Comparison of ENCODE assay signal across 25 cellular contexts in the genomic region with DNA sequence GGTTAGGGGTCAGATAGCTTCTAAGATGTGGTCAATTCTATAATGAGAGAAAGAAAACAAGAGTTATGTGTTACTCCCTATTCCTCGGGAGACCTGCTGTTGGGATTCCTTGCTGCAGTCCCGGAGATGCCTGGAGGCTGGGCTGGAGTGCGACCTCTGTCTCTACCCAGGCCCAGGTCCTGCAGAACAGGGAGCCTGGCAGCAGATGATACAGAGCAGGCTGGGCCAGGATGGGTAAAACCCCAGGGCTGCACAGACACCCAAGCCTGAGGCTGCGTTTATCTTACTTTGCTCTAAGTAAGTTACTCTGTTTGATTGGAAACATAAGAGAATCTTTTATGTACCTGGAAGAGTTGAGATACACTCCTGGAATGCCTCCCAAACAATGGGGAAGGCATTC. TPM values are rescaled to one million over a fixed set of nuclear protein-coding genes. Genes with fewer than 3 reads are reported as not detected.
DNase-seq lines count a peak whose midpoint lies in the region; ATAC-seq, FAIRE-seq and TF ChIP-seq lines count a peak whose summit lies in the region.
"Had no signal": no experiment of that assay in that cellular context is flagged by ENCODE, and none has a peak within 500 bp of the region (broad histone marks: within the 10 kb centered on the region; RNA-seq: fewer than 3 reads in every experiment).

No MANE protein-coding gene starts in this region.

- H2BK15ac ChIP-seq in H1 (ENCODE audit: low read length): no peak overlapping the region

- peaks cover 2% of the 10 kb centered on the region for H3K27me3 Mint-ChIP-seq in neural progenitor cell (ENCODE audit: insufficient read depth, low read depth)
- H3K27me3 Mint-ChIP-seq: CD8-positive, alpha-beta memory T cell; IgD-negative memory B cell had no signal

- H2BK12ac ChIP-seq in H1 (ENCODE audit: low read depth, low read length): no peak overlapping the region

- H3K9me2 ChIP-seq in SK-N-SH: no peaks in the 10 kb centered on the region

- H3K27ac Mint-ChIP-seq in neural progenitor cell: no peak overlapping the region

- H2BK20ac ChIP-seq in H1 (ENCODE audit: low read length): no peak overlapping the region

- TF ChIP-seq EP300 in SK-N-SH (IDR thresholded peaks at IDR 0.05; ENCODE audit: borderline replicate concordance in 1 of 2, low read depth in 1 of 2, low read length in 1 of 2) (0 out of 4 replicates have a peak, but pooled peaks of 1 of the 2 experiments have one; percentile 9), H1 (IDR thresholded peaks at IDR 0.05; ENCODE audit: borderline replicate concordance in 1 of 2, low read depth in 2 of 2, low read length in 2 of 2) (no peak)

- peaks cover 13 to 19% of the 10 kb centered on the region in 2 experiments for H3K36me3 ChIP-seq in SK-N-SH (replicated peaks in 1 of 2; ENCODE audit: control insufficient read depth in 1 of 2, insufficient read depth in 2 of 2, low read length in 1 of 2)
- H3K36me3 ChIP-seq in HUES64 (ENCODE audit: insufficient read depth, low read length): peaks cover 38% of the 10 kb centered on the region
- H3K36me3 ChIP-seq in H1 (ENCODE audit: control insufficient read depth in 2 of 4, insufficient read depth in 4 of 4, low read length in 3 of 4): peaks cover 0 to 15% (median 2%) of the 10 kb centered on the region in 4 experiments; a peak in 5 of 8 replicates
- H3K36me3 ChIP-seq in neural progenitor cell: no peaks in the 10 kb centered on the region

- no peak for ATAC-seq in SK-N-SH treated with all-trans-retinoic acid at 6 μM for 48 hours
- ATAC-seq: PC-3 had no signal

- peaks cover 0 to 13% of the 10 kb centered on the region in 2 experiments; a peak in 3 of 4 replicates for H3K4me1 ChIP-seq in SK-N-SH (ENCODE audit: control insufficient read depth in 1 of 2, insufficient read depth in 2 of 2, low read depth in 1 of 2, low read length in 1 of 2)
- peaks cover 14% of the 10 kb centered on the region for H3K4me1 ChIP-seq in HUES64 (ENCODE audit: insufficient read depth, low read length)
- H3K4me1 ChIP-seq in H1 (replicated peaks in 1 of 4; ENCODE audit: control insufficient read depth in 3 of 4, insufficient read depth in 4 of 4, low read length in 3 of 4): peaks cover 3 to 10% (median 6%) of the 10 kb centered on the region in 4 experiments; a peak in 5 of 7 replicates
- H3K4me1 ChIP-seq in neural progenitor cell: peaks cover 12% of the 10 kb centered on the region

- H3K4me3 Mint-ChIP-seq in neural progenitor cell: no peak overlapping the region
- H3K4me3 Mint-ChIP-seq: CD8-positive, alpha-beta memory T cell; IgD-negative memory B cell had no signal

- no peak overlapping the region for H3K9ac ChIP-seq in SK-N-SH
- no peak overlapping the region for H3K9ac ChIP-seq in HUES64 (ENCODE audit: low read depth, low read length)
- no peak overlapping the region for H3K9ac ChIP-seq in H1 (replicated peaks in 1 of 4; ENCODE audit: extremely low read depth in 1 of 4, low read depth in 3 of 4, low read length in 3 of 4)
- no peak overlapping the region for H3K9ac ChIP-seq in neural progenitor cell
- H3K9ac ChIP-seq: BLaER1 treated with 17β-estradiol and CSF1 and Interleukin-3, amounts not matched to agents 10 nM and 100 nM had no signal

- H3K4me3 ChIP-seq in SK-N-SH (ENCODE audit: low read depth in 2 of 2, low read length in 1 of 2): no peak overlapping the region
- no peak overlapping the region for H3K4me3 ChIP-seq in HUES64 (ENCODE audit: low read length)
- no peak overlapping the region for H3K4me3 ChIP-seq in H1 (ENCODE audit: extremely low read depth in 1 of 4, insufficient read depth in 2 of 4, low read depth in 3 of 4, low read length in 4 of 4)
- H3K4me3 ChIP-seq in neural progenitor cell: no peak overlapping the region
- H3K4me3 ChIP-seq: BLaER1 treated with 17β-estradiol and CSF1 and Interleukin-3, amounts not matched to agents 10 nM and 100 nM had no signal

- TF ChIP-seq CTCF in SK-N-SH (IDR thresholded peaks at IDR 0.05) (no peak), H1 (IDR thresholded peaks at IDR 0.05; ENCODE audit: control extremely low read depth in 1 of 3, insufficient read depth in 1 of 3, low read depth in 1 of 3, low read length in 3 of 3) (no peak), neural progenitor cell (IDR thresholded peaks at IDR 0.05) (no peak)

- no peak for FAIRE-seq in H1 (lab: Jason Lieb, UNC)
- FAIRE-seq: HTR-8/SVneo had no signal

- H3K27me3 ChIP-seq in SK-N-SH (ENCODE audit: insufficient read depth) (no peaks in the 10 kb centered on the region), HUES64 (ENCODE audit: insufficient read depth, low read length) (no peaks in the 10 kb centered on the region), H1 (replicated peaks in 1 of 4; ENCODE audit: control insufficient read depth in 3 of 4, extremely low read depth in 1 of 4, insufficient read depth in 3 of 4, low read length in 3 of 4) (no peaks in the 10 kb centered on the region), neural progenitor cell (no peaks in the 10 kb centered on the region)
- H3K27me3 ChIP-seq: BLaER1 treated with 17β-estradiol and CSF1 and Interleukin-3, amounts not matched to agents 10 nM and 100 nM had no signal

- no peak for TF ChIP-seq POLR2A in H1 (IDR thresholded peaks at IDR 0.05; ENCODE audit: control extremely low read depth in 1 of 2, low read depth in 2 of 2, low read length in 2 of 2)

- peaks cover 4% of the 10 kb centered on the region for H3F3A ChIP-seq in SK-N-SH (replicated peaks; ENCODE audit: insufficient read depth)
- H3F3A ChIP-seq in neural progenitor cell (ENCODE audit: low read depth): peaks cover 3% of the 10 kb centered on the region

- TF ChIP-seq RAD21 in SK-N-SH (IDR thresholded peaks at IDR 0.05; ENCODE audit: low read length) (no peak), H1 (IDR thresholded peaks at IDR 0.05 in 1 of 2, conservative IDR thresholded peaks at IDR 0.05 in 1 of 2; ENCODE audit: low read depth in 2 of 2, low read length in 2 of 2) (no peak)

- H4K5ac ChIP-seq in H1 (ENCODE audit: insufficient read length, low read depth, low read length): no peak overlapping the region

- WGBS in SK-N-SH (ENCODE audit: low lambda C conversion rate): 86% methylated on average over 3 of the region's 4 CpGs
- WGBS in HUES64: 86% methylated on average over 4 of the region's 4 CpGs
- WGBS in H1 (ENCODE audit: extremely low coverage in 1 of 2, insufficient coverage in 1 of 2, insufficient read length in 1 of 2, insufficient replicate concordance in 2 of 2, low coverage in 1 of 2, low lambda C conversion rate in 2 of 2, missing lambda C conversion rate in 1 of 2), 2 experiments: 77% methylated on average over 4 of the region's 4 CpGs; no CpG with 5 or more reads in 1 of the 2 experiments

- H3K79me2 ChIP-seq in SK-N-SH (ENCODE audit: insufficient read depth) (peaks cover 83% of the 10 kb centered on the region), H1 (ENCODE audit: control insufficient read depth in 1 of 2, insufficient read depth in 2 of 2, low read length in 2 of 2) (peaks cover 0 to 41% of the 10 kb centered on the region in 2 experiments; a peak in 3 of 4 replicates), neural progenitor cell (ENCODE audit: low read depth) (peaks cover 52% of the 10 kb centered on the region)

- H4K8ac ChIP-seq in H1 (ENCODE audit: extremely low read depth, insufficient read depth, low read length): no peak overlapping the region

- no peak overlapping the region for H3K56ac ChIP-seq in H1 (replicated peaks; ENCODE audit: insufficient read length, low read depth, low read length)

- H3K23ac ChIP-seq in H1 (ENCODE audit: insufficient read length): no peak overlapping the region

- H3K14ac ChIP-seq in H1 (ENCODE audit: insufficient read length): no peak overlapping the region

- H3K27ac ChIP-seq in SK-N-SH (ENCODE audit: low read depth in 2 of 2, low read length in 1 of 2): peak overlapping the region in 1 of 2 experiments; percentile 67; a peak in 1 of 4 replicates
- 0 out of 2 replicates have a peak overlapping the region, but pooled peaks have one; percentile 9 for H3K27ac ChIP-seq in HUES64 (ENCODE audit: low read depth, low read length)
- H3K27ac ChIP-seq in H1 (ENCODE audit: low read depth, low read length): no peak overlapping the region
- peak overlapping the region; percentile 25 for H3K27ac ChIP-seq in neural progenitor cell
- H3K27ac ChIP-seq: 22Rv1; BLaER1 treated with 17β-estradiol and CSF1 and Interleukin-3, amounts not matched to agents 10 nM and 100 nM had no signal

- no peak overlapping the region for H3K4ac ChIP-seq in H1 (replicated peaks; ENCODE audit: insufficient read length, low read depth, low read length)

- H3K79me1 ChIP-seq in H1 (ENCODE audit: low read depth, low read length): peaks cover 6% of the 10 kb centered on the region

- DNase-seq in SK-N-SH (peak; percentile 47), H1 (ENCODE audit: low read depth in 1 of 2, low spot score in 2 of 2) (no peak), neural progenitor cell (ENCODE audit: low spot score) (no peak), NCI-H187 (lab: John Stamatoyannopoulos, UW) (no peak), NCI-H2081 (lab: John Stamatoyannopoulos, UW) (no peak)
- no peak for DNase-seq in activated naive CD4-positive, alpha-beta T cell (lab: John Stamatoyannopoulos, UW)
- DNase-seq: ACHN; Calu3; CD8-positive, alpha-beta memory T cell; GDM1; HCEC 1CT; Karpas-422; MV-4-11; NCI-H1105 treated with DMSO at 0.1 percent for 48 hours; NCI-H2081 treated with DMSO at 0.1 percent for 48 hours; NCI-H446; NCI-H526; PC-3; Right ventricle myocardium superior had no signal

- CTCF ChIA-PET in SK-N-SH (lab: Yijun Ruan, JAX) (interaction anchor here (1.4 kb wide), 1 partner anchor 23 kb away, joined by 4 read pairs; no protein-coding TSS in a partner anchor), H1 (lab: Charles Lee; ENCODE audit: partially characterized antibody) (interaction anchor here (0.7 to 2.4 kb wide), 4 partner anchors 13 to 39 kb away, joined by 3 to 8 read pairs (median 3); no protein-coding TSS in a partner anchor)

- H3K36me3 Mint-ChIP-seq in neural progenitor cell: peaks cover 19% of the 10 kb centered on the region

- no peaks in the 10 kb centered on the region for H3K23me2 ChIP-seq in H1 (ENCODE audit: low read depth, low read length)

- H2AK5ac ChIP-seq in H1 (ENCODE audit: low read depth, low read length): no peak overlapping the region

- H4K20me1 ChIP-seq in SK-N-SH (ENCODE audit: insufficient read depth): peaks cover 12% of the 10 kb centered on the region
- H4K20me1 ChIP-seq in H1 (replicated peaks in 1 of 2; ENCODE audit: control insufficient read depth in 1 of 2, insufficient read depth in 2 of 2, low read length in 2 of 2): peaks cover 0 to 3% of the 10 kb centered on the region in 2 experiments
- H4K20me1 ChIP-seq in neural progenitor cell (ENCODE audit: low read depth): peaks cover 18% of the 10 kb centered on the region

- H4K91ac ChIP-seq in H1 (replicated peaks; ENCODE audit: insufficient read length, low read length): no peak overlapping the region

- H3K4me1 Mint-ChIP-seq in neural progenitor cell: peaks cover 14% of the 10 kb centered on the region

- H3K4me2 ChIP-seq in SK-N-SH (no peak overlapping the region), H1 (ENCODE audit: insufficient read depth in 1 of 2, low read depth in 2 of 2, low read length in 2 of 2) (0 out of 4 replicates have a peak overlapping the region, but pooled peaks of 1 of the 2 experiments have one; percentile 2), neural progenitor cell (no peak overlapping the region)
- H3K4me2 ChIP-seq: BLaER1 treated with 17β-estradiol and CSF1 and Interleukin-3, amounts not matched to agents 10 nM and 100 nM had no signal

- no peak overlapping the region for H3K18ac ChIP-seq in H1 (ENCODE audit: extremely low read depth, low read length)

- H2BK120ac ChIP-seq in H1 (replicated peaks; ENCODE audit: low read depth, low read length): no peak overlapping the region

- H3K9me3 ChIP-seq in SK-N-SH: no peaks in the 10 kb centered on the region
- no peaks in the 10 kb centered on the region for H3K9me3 ChIP-seq in HUES64 (ENCODE audit: insufficient read depth, low read depth, low read length)
- H3K9me3 ChIP-seq in H1 (ENCODE audit: insufficient read depth in 2 of 2, low read depth in 1 of 2, low read length in 1 of 2): no peaks in the 10 kb centered on the region
- no peaks in the 10 kb centered on the region for H3K9me3 ChIP-seq in neural progenitor cell (ENCODE audit: low read depth)

- POLR2A ChIA-PET in SK-N-SH (lab: Yijun Ruan, JAX): no interaction called here
- POLR2A ChIA-PET in H1 (lab: Charles Lee; ENCODE audit: partially characterized antibody): no interaction called here

- H3K9me3 Mint-ChIP-seq in neural progenitor cell: no peaks in the 10 kb centered on the region
- H3K9me3 Mint-ChIP-seq: CD8-positive, alpha-beta memory T cell; IgD-negative memory B cell had no signal

- H2AFZ ChIP-seq in SK-N-SH (ENCODE audit: low read depth) (no peak overlapping the region), H1 (ENCODE audit: low read length) (no peak overlapping the region), neural progenitor cell (replicated peaks) (no peak overlapping the region)

- H2BK5ac ChIP-seq in H1 (ENCODE audit: low read depth, low read length): no peak overlapping the region

RNA-seq across cellular contexts. Expression of a gene that starts 26.9 kb away (rescaled TPM):
- polyA plus RNA-seq in SK-N-SH (2012; rRNA removed): 30.1 and 33.3 TPM in 2 replicates
- 35.4 and 37.5 TPM in 2 replicates for polyA plus RNA-seq in SK-N-SH (2012; cell fraction: cytosol; rRNA removed)
- polyA plus RNA-seq in SK-N-SH (2012; cell fraction: nucleus; rRNA removed): 19.4 and 21.9 TPM in 2 replicates
- polyA plus RNA-seq in HUES64 (2013, experiment 1 of 2): 36.5 TPM
- 39.5 TPM for polyA plus RNA-seq in HUES64 (2013, experiment 2 of 2)
- total RNA-seq in H1 (2021; fragmentation: NEBNext Ultra II Directional; extraction: Animal tissue kit (Norgen Biotek cat#: 25700)): 37.6 and 41.6 TPM in 2 replicates
- 28.8 and 29.6 TPM in 2 replicates for polyA plus RNA-seq in H1 (2011; rRNA removed)
- 32.1 TPM for polyA plus RNA-seq in H1 (2011; cell fraction: cytosol; rRNA removed)
- 34.4 TPM for polyA plus RNA-seq in H1 (2011; cell fraction: nucleus; rRNA removed)
- polyA plus RNA-seq in H1 (2012, experiment 1 of 2): 29.4 to 34.2 TPM (median 32.6 TPM) in 4 replicates
- 21.5 TPM for polyA plus RNA-seq in H1 (2012, experiment 2 of 2)
- 34.9 TPM for polyA plus RNA-seq in H1 (2013, experiment 1 of 2)
- 32.9 TPM for polyA plus RNA-seq in H1 (2013, experiment 2 of 2)
- polyA minus RNA-seq in H1 (2011; rRNA and poly(A)+ RNA removed): 24.5 and 26.6 TPM in 2 replicates
- polyA minus RNA-seq in H1 (2011; cell fraction: cytosol; rRNA and poly(A)+ RNA removed): 15.2 TPM
- polyA minus RNA-seq in H1 (2011; cell fraction: nucleus; rRNA and poly(A)+ RNA removed): 39.4 TPM
- total RNA-seq in neural progenitor cell (ENCODE audit: low replicate concordance): 38.7 and 40.9 TPM in 2 replicates

RNA-seq across cellular contexts. Expression of a gene that starts 28.8 kb away (rescaled TPM):
- polyA plus RNA-seq in SK-N-SH (2012; rRNA removed) (50.0 and 58.6 TPM in 2 replicates), H1 (2011; rRNA removed) (24.9 and 28.0 TPM in 2 replicates)
- polyA plus RNA-seq in SK-N-SH (2012; cell fraction: cytosol; rRNA removed): 46.8 and 59.3 TPM in 2 replicates
- 45.9 and 55.1 TPM in 2 replicates for polyA plus RNA-seq in SK-N-SH (2012; cell fraction: nucleus; rRNA removed)
- 26.9 TPM for polyA plus RNA-seq in HUES64 (2013, experiment 1 of 2)
- 28.0 TPM for polyA plus RNA-seq in HUES64 (2013, experiment 2 of 2)
- 52.2 and 54.7 TPM in 2 replicates for total RNA-seq in H1 (2021; fragmentation: NEBNext Ultra II Directional; extraction: Animal tissue kit (Norgen Biotek cat#: 25700))
- 25.4 TPM for polyA plus RNA-seq in H1 (2011; cell fraction: cytosol; rRNA removed)
- 41.2 TPM for polyA plus RNA-seq in H1 (2011; cell fraction: nucleus; rRNA removed)
- polyA plus RNA-seq in H1 (2012, experiment 1 of 2): 26.0 to 38.6 TPM (median 29.8 TPM) in 4 replicates
- 7.2 TPM for polyA plus RNA-seq in H1 (2012, experiment 2 of 2)
- polyA plus RNA-seq in H1 (2013, experiment 1 of 2): 32.7 TPM
- 30.5 TPM for polyA plus RNA-seq in H1 (2013, experiment 2 of 2)
- polyA minus RNA-seq in H1 (2011; rRNA and poly(A)+ RNA removed): 85.2 and 86.7 TPM in 2 replicates
- 60.4 TPM for polyA minus RNA-seq in H1 (2011; cell fraction: cytosol; rRNA and poly(A)+ RNA removed)
- polyA minus RNA-seq in H1 (2011; cell fraction: nucleus; rRNA and poly(A)+ RNA removed): 75.8 TPM
- total RNA-seq in neural progenitor cell (ENCODE audit: low replicate concordance): 17.2 and 22.4 TPM in 2 replicates
